ENCODE assay signal across 24 cellular contexts in genomic region chr14:62158779-62159178, GRCh38.
"Had no signal": no experiment of that assay in that cellular context is flagged by ENCODE, and none has a peak within 500 bp of the region (broad histone marks: within the 10 kb centered on the region; RNA-seq: fewer than 3 reads in every experiment).

No MANE protein-coding gene starts in this region.

- DNase-seq: activated CD4-positive, alpha-beta T cell treated with anti-CD3 and anti-CD28 coated beads for 4 hours; activated CD4-positive, alpha-beta T cell treated with anti-CD3 and anti-CD28 coated beads, Interleukin-2, amount 50 U/mL, for 4 hours; activated CD8-positive, alpha-beta T cell treated with anti-CD3 and anti-CD28 coated beads, Interleukin-2, amount 10 ng/mL, durations not matched to agents 7 days and 5 days; activated effector memory CD4-positive, alpha-beta T cell treated with Interleukin-2 at 50 U/mL for 16 hours; activated naive CD4-positive, alpha-beta T cell; activated T-cell treated with anti-CD3 and anti-CD28 coated beads, Interleukin-2, amount 50 U/mL, for 24 hours; amniotic stem cell; body of pancreas; Karpas-422; MM.1S; NCI-H1105; NCI-H1436; NCI-H187 treated with DMSO at 0.1 percent for 48 hours; NCI-H2081 treated with DMSO at 0.1 percent for 48 hours; NCI-H2171; NCI-H446 treated with DMSO at 0.1 percent for 48 hours; NCI-H524 treated with DMSO at 0.1 percent for 48 hours; NCI-H82; PC-3; SHP77; T-cell; T1000 had no signal

- ATAC-seq: activated CD4-positive, CD25-positive, alpha-beta regulatory T cell treated with anti-CD3 and anti-CD28 coated beads, Interleukin-2, amount 50 U/mL, for 24 hours; activated CD8-positive, alpha-beta T cell treated with anti-CD3 and anti-CD28 coated beads, Interleukin-2, amount 10 ng/mL, durations not matched to agents 7 days and 5 days; body of pancreas; K562; PC-3; T-cell had no signal
